24 cellular contexts compared by ENCODE assay signal in the genomic region with DNA sequence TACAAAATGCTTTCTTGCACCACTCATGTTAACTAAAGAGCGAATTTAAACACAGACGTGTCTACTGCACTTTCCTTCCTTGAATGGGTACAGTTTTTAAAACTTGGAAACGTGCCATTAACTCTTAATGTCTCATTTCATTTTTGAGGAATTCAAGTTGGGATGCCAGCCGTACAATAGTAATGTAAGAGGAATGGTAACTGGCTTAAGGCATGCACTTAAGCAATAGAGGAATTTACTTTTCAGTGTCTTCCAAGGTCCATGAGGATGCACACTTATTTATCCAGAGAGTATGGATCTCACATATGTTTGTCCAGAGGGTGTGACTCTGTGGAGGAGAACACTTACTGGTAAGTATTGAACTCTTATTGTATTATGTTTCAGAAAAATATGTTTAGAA. TPM values are rescaled to one million over a fixed set of nuclear protein-coding genes. Genes with fewer than 3 reads are reported as not detected.
DNase-seq lines count a peak whose midpoint lies in the region; ATAC-seq, FAIRE-seq and TF ChIP-seq lines count a peak whose summit lies in the region.
"Had no signal": no experiment of that assay in that cellular context is flagged by ENCODE, and none has a peak within 500 bp of the region (broad histone marks: within the 10 kb centered on the region; RNA-seq: fewer than 3 reads in every experiment).

No MANE protein-coding gene starts in this region.

- no peak overlapping the region for H2AFZ ChIP-seq in Karpas-422 (ENCODE audit: low read length)

- no peaks in the 10 kb centered on the region for H3K27me3 ChIP-seq in Karpas-422 (ENCODE audit: low read length)
- H3K27me3 ChIP-seq: BLaER1 treated with 17β-estradiol and CSF1 and Interleukin-3, amounts not matched to agents 10 nM and 100 nM; SJCRH30 had no signal

- TF ChIP-seq CTCF in AG10803 (conservative IDR thresholded peaks at IDR 0.05; ENCODE audit: low read length) = no peak
- TF ChIP-seq CTCF in choroid plexus epithelial cell (conservative IDR thresholded peaks at IDR 0.05; ENCODE audit: low read depth, low read length) = no peak

- no peaks in the 10 kb centered on the region for H3K4me1 ChIP-seq in Karpas-422 (ENCODE audit: low read length)
- H3K4me1 ChIP-seq: SJCRH30 had no signal

- ATAC-seq in GM21447 (IDR thresholded peaks at IDR 0.05; ENCODE audit: unreplicated experiment) = no peak
- ATAC-seq: naive thymus-derived CD4-positive, alpha-beta T cell; Panc1 had no signal

- H3K9me3 ChIP-seq in Karpas-422 (ENCODE audit: low read length) = no peaks in the 10 kb centered on the region
- H3K9me3 ChIP-seq: SJCRH30 had no signal

- H4K20me1 ChIP-seq in Karpas-422 (ENCODE audit: insufficient read depth, low read depth, low read length) = no peaks in the 10 kb centered on the region
- H4K20me1 ChIP-seq: BLaER1 treated with 17β-estradiol and CSF1 and Interleukin-3, amounts not matched to agents 10 nM and 100 nM had no signal

- H3K4me3 ChIP-seq in AG10803 (ENCODE audit: low read length) (no peak overlapping the region), choroid plexus epithelial cell (ENCODE audit: low read depth, low read length) (no peak overlapping the region), Karpas-422 (ENCODE audit: low read length) (no peak overlapping the region)
- H3K4me3 ChIP-seq: BLaER1 treated with 17β-estradiol and CSF1 and Interleukin-3, amounts not matched to agents 10 nM and 100 nM; SJCRH30 had no signal

- FAIRE-seq in frontal cortex (lab: Jason Lieb, UNC) = no peak
- FAIRE-seq: bronchial epithelial cell, small intestine had no signal

- no peak overlapping the region for H3K4me2 ChIP-seq in Karpas-422 (ENCODE audit: low read depth, low read length, poor library complexity, severe bottlenecking)
- H3K4me2 ChIP-seq: BLaER1 treated with 17β-estradiol and CSF1 and Interleukin-3, amounts not matched to agents 10 nM and 100 nM had no signal

- H3K79me2 ChIP-seq in Karpas-422 (ENCODE audit: low read length) = no peaks in the 10 kb centered on the region

- no peaks in the 10 kb centered on the region for H3K36me3 ChIP-seq in Karpas-422 (ENCODE audit: insufficient read depth, low read length)
- H3K36me3 ChIP-seq: BLaER1 treated with 17β-estradiol and CSF1 and Interleukin-3, amounts not matched to agents 10 nM and 100 nM had no signal

- H3K27ac ChIP-seq in Karpas-422 (ENCODE audit: low read length) = no peak overlapping the region
- H3K27ac ChIP-seq: BLaER1 treated with 17β-estradiol and CSF1 and Interleukin-3, amounts not matched to agents 10 nM and 100 nM; SJCRH30 had no signal

- no peak overlapping the region for H3K9ac ChIP-seq in Karpas-422 (ENCODE audit: low read length)
- H3K9ac ChIP-seq: BLaER1 treated with 17β-estradiol and CSF1 and Interleukin-3, amounts not matched to agents 10 nM and 100 nM had no signal

- peak; percentile 84 for DNase-seq in AG10803 (ENCODE audit: low read depth)
- DNase-seq in LHCN-M2 (ENCODE audit: low read depth) = peak; percentile 5
- DNase-seq in choroid plexus epithelial cell (ENCODE audit: low read depth) = peak; percentile 13
- peak; percentile 6 for DNase-seq in kidney tubule cell (ENCODE audit: low spot score)
- no peak for DNase-seq in Karpas-422
- DNase-seq in frontal cortex (ENCODE audit: low spot score in 2 of 2) = no peak
- DNase-seq in activated CD4-positive, alpha-beta T cell treated with anti-CD3 and anti-CD28 coated beads, Interleukin-2, amount 50 U/mL, for 48 hours = no peak
- DNase-seq: activated CD4-positive, alpha-beta T cell treated with anti-CD3 and anti-CD28 coated beads for 1 hour; activated CD8-positive, alpha-beta memory T cell treated with anti-CD3 and anti-CD28 coated beads for 24 hours; activated gamma-delta T cell treated with Interleukin-2 at 50 U/mL for 16 hours; activated T-cell treated with anti-CD3 and anti-CD28 coated beads, Interleukin-2, amount 50 U/mL, for 24 hours; HFFc6; naive thymus-derived CD4-positive, alpha-beta T cell; NCI-H1436 treated with DMSO at 0.1 percent for 48 hours; NCI-H524 treated with DMSO at 0.1 percent for 48 hours; nucleus accumbens; SJCRH30; small intestine; stimulated activated CD4-positive, alpha-beta T cell treated with anti-CD3 and anti-CD28 coated beads, Interleukin-1b, Interleukin-23, amount 100 ng/mL, for 48 hours; T-helper 1 cell had no signal

- H3K9me2 ChIP-seq in Karpas-422 (replicated peaks; ENCODE audit: insufficient read depth, low read length) = no peaks in the 10 kb centered on the region

RNA-seq across cellular contexts. Expression of gene PPP4R4, which starts 52.9 kb away (rescaled TPM):
- total RNA-seq in LHCN-M2 (2014; rRNA removed) (0.19 and 0.40 TPM in 2 replicates), frontal cortex (1.6 TPM)
- 0.10 TPM for polyA plus RNA-seq in LHCN-M2 (2012)
- total RNA-seq in Karpas-422 (2014; rRNA removed; shearing (Covaris generic); ENCODE audit: low replicate concordance) = 0.75 and 0.79 TPM in 2 replicates

Comparison
In these comparisons a context has a peak if more than half of its experiments do, and no peak if none do; other contexts are left out.
1. DNase-seq: peak in AG10803 (single experiment), LHCN-M2 (single experiment), choroid plexus epithelial cell (single experiment) and kidney tubule cell (single experiment); none in Karpas-422 (single experiment), frontal cortex (0 of 2) and activated CD4-positive, alpha-beta T cell treated with anti-CD3 and anti-CD28 coated beads, Interleukin-2, amount 50 U/mL, for 48 hours (0 of 2).